ENCODE assay signal across 10 cellular contexts in the genomic region with DNA sequence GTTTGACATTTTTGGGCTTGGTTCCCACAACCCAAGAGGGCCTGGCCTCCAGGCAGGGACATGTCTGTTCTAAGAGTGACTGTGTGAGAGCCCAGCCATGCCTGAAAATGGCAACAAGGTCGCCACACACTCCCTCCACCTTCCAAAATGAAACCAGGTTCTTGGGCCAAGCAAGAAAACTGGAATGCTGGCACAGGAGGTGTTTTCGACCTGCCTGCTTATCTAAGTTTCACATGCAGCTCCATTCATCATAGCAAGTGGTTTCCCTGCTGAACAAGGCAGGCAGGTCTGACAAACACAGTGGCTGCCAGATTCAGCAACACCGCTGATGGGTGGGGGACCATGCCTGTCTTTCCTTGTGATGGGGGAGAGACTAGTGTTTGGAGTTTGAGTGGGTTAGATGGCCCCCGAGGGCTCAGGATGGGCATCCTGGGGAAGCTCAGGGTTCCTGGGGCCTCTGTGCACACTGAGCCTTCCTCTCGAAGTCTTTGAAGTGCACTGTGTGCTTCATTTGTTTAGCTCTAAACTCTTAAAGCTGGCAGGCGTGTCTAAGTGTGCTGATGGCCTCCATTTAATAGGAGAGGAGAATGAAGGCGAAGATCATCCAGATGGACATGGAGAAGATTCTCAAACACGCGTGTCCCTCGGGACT. TPM values are rescaled to one million over a fixed set of nuclear protein-coding genes. Genes with fewer than 3 reads are reported as not detected.
A peak's percentile ranks its signal among the peaks of the same experiment; 100 is the strongest.
DNase-seq lines count a peak whose midpoint lies in the region; ATAC-seq and TF ChIP-seq lines count a peak whose summit lies in the region.
"Had no signal": no experiment of that assay in that cellular context is flagged by ENCODE, and none has a peak within 500 bp of the region (broad histone marks: within the 10 kb centered on the region; RNA-seq: fewer than 3 reads in every experiment).

No MANE protein-coding gene starts in this region.

- TF ChIP-seq CTCF in mammary epithelial cell (conservative IDR thresholded peaks at IDR 0.05 in 1 of 2, IDR thresholded peaks at IDR 0.05 in 1 of 2; ENCODE audit: extremely low read depth in 1 of 2, insufficient read depth in 1 of 2, low read depth in 1 of 2, low read length in 2 of 2), result no peak
- no peak for TF ChIP-seq CTCF in left lung (IDR thresholded peaks at IDR 0.05)

- BruUV-seq in mammary epithelial cell (replicated peaks; lab: Mats Ljungman, UMichigan), result no TSS peak

- H3K9me3 ChIP-seq in mammary epithelial cell (replicated peaks; ENCODE audit: insufficient read depth, low read length) (no peaks in the 10 kb centered on the region), left lung (no peaks in the 10 kb centered on the region), subcutaneous abdominal adipose tissue (ENCODE audit: control insufficient read depth in 5 of 5, low read length in 5 of 5) (no peaks in the 10 kb centered on the region)

- dilution Hi-C loops in mammary epithelial cell (cut with HindIII; ENCODE audit: low sequenced_read_pairs), result no loop called here

- DNase-seq in M059J (ENCODE audit: low read depth) (peak; percentile 38), mammary epithelial cell (peak; percentile 56), left lung (no peak), SHP77 (lab: John Stamatoyannopoulos, UW) (no peak), activated gamma-delta T cell treated with Interleukin-2 at 50 U/mL for 16 hours (no peak), NCI-H2227 treated with DMSO at 0.1 percent for 48 hours (lab: John Stamatoyannopoulos, UW) (no peak), epidermal melanocyte (ENCODE audit: insufficient read length, low spot score) (no peak)
- DNase-seq: kidney glomerular epithelial cell, small intestine had no signal

- H2AFZ ChIP-seq in mammary epithelial cell (ENCODE audit: low read depth, low read length), result peak overlapping the region; percentile 70

- CTCF ChIA-PET in mammary epithelial cell (lab: Charles Lee; ENCODE audit: low non-redundant PET), result no interaction called here

- in situ Hi-C loops in mammary epithelial cell (cut with MboI; ENCODE audit: low sequenced_read_pairs in 2 of 2), result no loop called here

- H3K27me3 ChIP-seq in mammary epithelial cell (ENCODE audit: insufficient read depth, low read length) (no peaks in the 10 kb centered on the region), left lung (no peaks in the 10 kb centered on the region), subcutaneous abdominal adipose tissue (ENCODE audit: control insufficient read depth in 5 of 5, insufficient read depth in 4 of 5, low read length in 5 of 5) (peaks cover 0 to 8% (median 0%) of the 10 kb centered on the region in 5 donors)

- WGBS in mammary epithelial cell (ENCODE audit: low coverage, missing lambda C conversion rate), result 60% methylated on average over 10 of the region's 10 CpGs

- no peaks in the 10 kb centered on the region for H3K79me2 ChIP-seq in mammary epithelial cell (ENCODE audit: insufficient read depth, low read length)

- intact Hi-C loops in mammary epithelial cell (cut with micrococcal nuclease), result no loop called here
- intact Hi-C loops in left lung (cut with DNase I), result no loop called here

- no peaks in the 10 kb centered on the region for H4K20me1 ChIP-seq in mammary epithelial cell (ENCODE audit: insufficient read depth, low read length)

- no peak overlapping the region for H3K9ac ChIP-seq in mammary epithelial cell (ENCODE audit: insufficient read depth, low read length)
- no peak overlapping the region for H3K9ac ChIP-seq in subcutaneous abdominal adipose tissue (ENCODE audit: low read length in 5 of 5)

- H3K4me3 ChIP-seq in mammary epithelial cell (replicated peaks in 1 of 3; ENCODE audit: insufficient read depth in 1 of 3, low read depth in 2 of 3, low read length in 3 of 3) (no peak overlapping the region), left lung (no peak overlapping the region), subcutaneous abdominal adipose tissue (ENCODE audit: low read depth in 1 of 5, low read length in 5 of 5) (peak overlapping the region in 2 of 5 donors; percentile 0 to 2)

- no peak overlapping the region for H3K4me2 ChIP-seq in mammary epithelial cell (ENCODE audit: insufficient read depth, low read depth, low read length)

- H3K27ac ChIP-seq in mammary epithelial cell (ENCODE audit: insufficient read depth, low read depth, low read length) (no peak overlapping the region), left lung (peak overlapping the region; percentile 14 to 48), subcutaneous abdominal adipose tissue (ENCODE audit: low read depth, low read length) (peak overlapping the region; percentile 4)

- ATAC-seq in left lung, result peak; percentile 55

- H3K4me1 ChIP-seq in mammary epithelial cell (ENCODE audit: insufficient read depth, low read length) (peaks cover 12% of the 10 kb centered on the region), left lung (peaks cover 0 to 17% of the 10 kb centered on the region in 2 donors), subcutaneous abdominal adipose tissue (ENCODE audit: control insufficient read depth in 5 of 5, insufficient read depth in 5 of 5, low read length in 5 of 5) (peaks cover 3 to 51% (median 25%) of the 10 kb centered on the region in 5 donors)

- H3K36me3 ChIP-seq in mammary epithelial cell (ENCODE audit: insufficient read depth, low read length) (no peaks in the 10 kb centered on the region), left lung (no peaks in the 10 kb centered on the region), subcutaneous abdominal adipose tissue (ENCODE audit: control insufficient read depth in 5 of 5, insufficient read depth in 5 of 5, low read length in 5 of 5) (no peaks in the 10 kb centered on the region)

RNA-seq across cellular contexts. Expression of a gene that starts 17.9 kb away (rescaled TPM):
- 43.7 and 99.1 TPM in 2 replicates for total RNA-seq in M059J (2014; rRNA removed; shearing (Covaris generic))
- total RNA-seq in mammary epithelial cell (100 to 1,000 TPM; 221 to 311 TPM), left lung (100 to 1,000 TPM in 1 of 2 donors, 10 to 100 TPM in 1; 79.9 to 169 TPM)
- polyA plus RNA-seq in mammary epithelial cell, result 196 TPM
- 53.3 TPM for polyA minus RNA-seq in mammary epithelial cell

Comparison
In these comparisons a context has a peak if more than half of its experiments do, and no peak if none do; other contexts are left out.
1. DNase-seq: peak in M059J (single experiment) and mammary epithelial cell (single experiment); none in left lung (0 of 2), SHP77 (0 of 2), activated gamma-delta T cell treated with Interleukin-2 at 50 U/mL for 16 hours (single experiment), NCI-H2227 treated with DMSO at 0.1 percent for 48 hours (single experiment) and epidermal melanocyte (single experiment).